In the genomic region with DNA sequence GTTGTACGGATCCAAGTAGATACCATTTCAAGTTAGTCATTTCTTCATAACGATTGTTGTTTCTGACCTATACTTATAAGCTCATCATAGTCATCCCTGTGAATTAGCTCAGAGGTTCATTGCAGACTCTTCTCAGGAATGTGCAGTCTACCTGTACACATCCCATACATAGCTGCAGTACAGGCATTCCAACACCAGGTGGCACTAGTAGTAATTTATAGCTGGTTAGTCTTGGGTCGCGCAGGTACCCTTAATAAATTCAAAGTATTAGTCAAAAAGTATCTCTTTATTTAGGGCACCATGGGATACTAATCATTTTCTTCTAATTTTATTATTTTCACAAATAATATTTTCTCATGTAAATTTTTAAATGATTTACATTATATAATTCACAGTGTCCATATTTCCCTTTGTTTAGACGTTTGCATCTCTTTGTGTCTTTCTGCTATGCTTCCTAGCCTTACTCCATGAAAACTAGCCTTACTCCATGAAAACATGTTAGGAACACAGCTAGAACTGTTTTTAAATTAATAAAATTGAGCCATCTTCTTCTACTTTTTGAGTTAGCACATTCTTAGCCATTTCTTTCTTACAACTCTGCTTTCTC, we compare ENCODE assay signal across 8 cellular contexts.
A peak's percentile ranks its signal among the peaks of the same experiment; 100 is the strongest.
DNase-seq lines count a peak whose midpoint lies in the region; ATAC-seq and TF ChIP-seq lines count a peak whose summit lies in the region.

No MANE protein-coding gene starts in this region.

- H3K4me3 Mint-ChIP-seq in activated T-helper 2 cell treated with anti-CD3 and anti-CD28 coated beads, Interferon-gamma antibody, Interleukin-2, Interleukin-4, amounts not matched to agents 10 μg/mL and 5 μg/mL and 100 μg/mL, durations not matched to agents 14 hours and 24 hours and 36 hours (ENCODE audit: low read depth) = no peak overlapping the region

- H3K9me3 ChIP-seq in heart right ventricle (no peaks in the 10 kb centered on the region), sigmoid colon (no peaks in the 10 kb centered on the region)

- TF ChIP-seq POLR2A in sigmoid colon (IDR thresholded peaks at IDR 0.05) = no peak

- no peaks in the 10 kb centered on the region for H3K27me3 Mint-ChIP-seq in activated T-helper 2 cell treated with anti-CD3 and anti-CD28 coated beads, Interferon-gamma antibody, Interleukin-2, Interleukin-4, amounts not matched to agents 10 μg/mL and 5 μg/mL and 100 μg/mL, durations not matched to agents 14 hours and 24 hours and 36 hours (ENCODE audit: low read depth)

- DNase-seq in ELF-1 (ENCODE audit: low read depth, low spot score) (peak; percentile 27), HPDE6-E6E7 (ENCODE audit: extremely low spot score) (peak; percentile 44), OCI-M1 (lab: John Stamatoyannopoulos, UW) (peak; percentile 81), heart right ventricle (peak in 1 of 2 donors; percentile 52), sigmoid colon (no peak), GM19240 (ENCODE audit: insufficient read length, low spot score) (no peak)
- DNase-seq in activated T-helper 2 cell treated with anti-CD3 and anti-CD28 coated beads, Interferon-gamma antibody, Interleukin-2, Interleukin-4, amounts not matched to agents 10 μg/mL and 5 μg/mL and 100 μg/mL, durations not matched to agents 14 hours and 24 hours and 36 hours (ENCODE audit: low spot score) = peak; percentile 18

- intact Hi-C loops in activated T-helper 2 cell treated with anti-CD3 and anti-CD28 coated beads, Interferon-gamma antibody, Interleukin-2, Interleukin-4, amounts not matched to agents 10 μg/mL and 5 μg/mL and 100 μg/mL, durations not matched to agents 14 hours and 24 hours and 36 hours (cut with micrococcal nuclease) = loop anchor here (5.0 kb wide), 1 partner anchor 1574 kb away; no protein-coding TSS in a partner anchor
- intact Hi-C loops in heart right ventricle (cut with DNase I) = loop anchor here in 9 of 10 donors (2.0 to 10.0 kb wide), 6 partner anchors 43 to 733 kb away; no protein-coding TSS in a partner anchor
- intact Hi-C loops in sigmoid colon (cut with DNase I) = loop anchor here (5.0 to 10.0 kb wide), 2 partner anchors 349 to 527 kb away; no protein-coding TSS in a partner anchor

- H3K27ac Mint-ChIP-seq in activated T-helper 2 cell treated with anti-CD3 and anti-CD28 coated beads, Interferon-gamma antibody, Interleukin-2, Interleukin-4, amounts not matched to agents 10 μg/mL and 5 μg/mL and 100 μg/mL, durations not matched to agents 14 hours and 24 hours and 36 hours = no peak overlapping the region

- H3K27me3 ChIP-seq in heart right ventricle (no peaks in the 10 kb centered on the region), sigmoid colon (no peaks in the 10 kb centered on the region)

- H3K36me3 Mint-ChIP-seq in activated T-helper 2 cell treated with anti-CD3 and anti-CD28 coated beads, Interferon-gamma antibody, Interleukin-2, Interleukin-4, amounts not matched to agents 10 μg/mL and 5 μg/mL and 100 μg/mL, durations not matched to agents 14 hours and 24 hours and 36 hours (ENCODE audit: low read depth) = no peaks in the 10 kb centered on the region

- TF ChIP-seq CTCF in heart right ventricle (IDR thresholded peaks at IDR 0.05) (peak; percentile 58 to 87 (median 77)), sigmoid colon (IDR thresholded peaks at IDR 0.05) (peak; percentile 17 to 62 (median 55))

- H3K36me3 ChIP-seq in heart right ventricle (no peaks in the 10 kb centered on the region), sigmoid colon (no peaks in the 10 kb centered on the region)

- H3K27ac ChIP-seq in heart right ventricle (no peak overlapping the region), sigmoid colon (no peak overlapping the region)

- no peaks in the 10 kb centered on the region for H3K9me3 Mint-ChIP-seq in activated T-helper 2 cell treated with anti-CD3 and anti-CD28 coated beads, Interferon-gamma antibody, Interleukin-2, Interleukin-4, amounts not matched to agents 10 μg/mL and 5 μg/mL and 100 μg/mL, durations not matched to agents 14 hours and 24 hours and 36 hours

- H3K4me1 ChIP-seq in heart right ventricle (no peaks in the 10 kb centered on the region), sigmoid colon (no peaks in the 10 kb centered on the region)

- peak; percentile 74 for ATAC-seq in GM21447 (IDR thresholded peaks at IDR 0.05; ENCODE audit: unreplicated experiment)
- peak in 3 of 8 donors; percentile 42 to 56 (median 53) for ATAC-seq in heart right ventricle

- WGBS in heart right ventricle, 2 donors = 52 to 55% methylated on average over 5 of the region's 5 CpGs
- whole genome bisulfite sequencing in sigmoid colon, 2 donors = 11 to 45% methylated on average over 5 of the region's 5 CpGs

- no peaks in the 10 kb centered on the region for H3K4me1 Mint-ChIP-seq in activated T-helper 2 cell treated with anti-CD3 and anti-CD28 coated beads, Interferon-gamma antibody, Interleukin-2, Interleukin-4, amounts not matched to agents 10 μg/mL and 5 μg/mL and 100 μg/mL, durations not matched to agents 14 hours and 24 hours and 36 hours (ENCODE audit: low read depth)

- TF ChIP-seq EP300 in sigmoid colon (IDR thresholded peaks at IDR 0.05) = no peak

- no peak overlapping the region for H3K4me3 ChIP-seq in heart right ventricle
- no peak overlapping the region for H3K4me3 ChIP-seq in sigmoid colon

Comparison
In these comparisons a context has a peak if more than half of its experiments do, and no peak if none do; other contexts are left out.
1. DNase-seq: peak in ELF-1 (single experiment), HPDE6-E6E7 (single experiment), OCI-M1 (single experiment) and activated T-helper 2 cell treated with anti-CD3 and anti-CD28 coated beads, Interferon-gamma antibody, Interleukin-2, Interleukin-4, amounts not matched to agents 10 μg/mL and 5 μg/mL and 100 μg/mL, durations not matched to agents 14 hours and 24 hours and 36 hours (single experiment); none in sigmoid colon (single experiment) and GM19240 (single experiment).